9 cellular contexts compared by ENCODE assay signal in genomic region chr19:41934849-41935374, GRCh38. TPM values are rescaled to one million over a fixed set of nuclear protein-coding genes. Genes with fewer than 3 reads are reported as not detected.
DNase-seq lines count a peak whose midpoint lies in the region; ATAC-seq, FAIRE-seq and TF ChIP-seq lines count a peak whose summit lies in the region.
"Had no signal": no experiment of that assay in that cellular context is flagged by ENCODE, and none has a peak within 500 bp of the region (broad histone marks: within the 10 kb centered on the region; RNA-seq: fewer than 3 reads in every experiment).

No MANE protein-coding gene starts in this region.

- H3K27me3 ChIP-seq in AG04450 (ENCODE audit: control insufficient read depth, insufficient read depth, low read length): peaks cover 71% of the 10 kb centered on the region

- POLR2A ChIA-PET in AG04450 (lab: Yijun Ruan, JAX): interaction anchor here (1.2 kb wide), 1 partner anchor 62 kb away, joined by 3 read pairs; no protein-coding TSS in a partner anchor

- no peak overlapping the region for H3K27ac ChIP-seq in AG04450 (ENCODE audit: low read depth, low read length)

- WGBS in lower leg skin, 2 donors: 24 to 28% methylated on average over 7 of the region's 7 CpGs

- DNase-seq in AG04450 (ENCODE audit: low read depth, low spot score) (peak; percentile 13), GM18507 (ENCODE audit: extremely low spot score, insufficient read length, low read depth) (no peak), NCI-H2227 treated with DMSO at 0.1 percent for 48 hours (lab: John Stamatoyannopoulos, UW) (peak; percentile 78), cerebellum (ENCODE audit: low spot score) (peak; percentile 53), lower leg skin (ENCODE audit: low spot score in 2 of 2) (peak; percentile 38 to 90)
- DNase-seq in activated CD4-positive, alpha-beta T cell treated with anti-CD3 and anti-CD28 coated beads for 4 hours: peak; percentile 76 to 85
- DNase-seq in stimulated activated CD8-positive, alpha-beta memory T cell treated with anti-CD3 and anti-CD28 coated beads, Interleukin-15, amount 100 ng/mL, for 24 hours (ENCODE audit: low read depth): peak; percentile 45

- peak; percentile 85 for FAIRE-seq in GM18507 (lab: Jason Lieb, UNC)

- intact Hi-C loops in lower leg skin (cut with DNase I; ENCODE audit: low total_unique reads): no loop called here

- peak; percentile 95 for TF ChIP-seq CTCF in AG04450 (IDR thresholded peaks at IDR 0.05; ENCODE audit: low read depth, low read length)
- peak in 1 of 3 donors; percentile 41 for TF ChIP-seq CTCF in lower leg skin (IDR thresholded peaks at IDR 0.05)

- ATAC-seq in GM21529 (IDR thresholded peaks at IDR 0.05; ENCODE audit: unreplicated experiment): no peak

- CTCF ChIA-PET in AG04450 (lab: Charles Lee): interaction anchor here (0.5 to 1.2 kb wide), 2 partner anchors 24 to 65 kb away, joined by 3 read pairs; partner anchors contain the start of gene RABAC1

- H3K4me3 ChIP-seq in AG04450 (ENCODE audit: low read depth, low read length) (no peak overlapping the region), lower leg skin (ENCODE audit: low read depth, poor library complexity, severe bottlenecking) (no peak overlapping the region)

- no peak for TF ChIP-seq POLR2A in lower leg skin (IDR thresholded peaks at IDR 0.05)

- H3K9me3 ChIP-seq in AG04450 (ENCODE audit: control insufficient read depth, insufficient read depth, low read length): peaks cover 4% of the 10 kb centered on the region; the same call in 1 of the 2 replicates

RNA-seq across cellular contexts. Expression of gene ERFL, which starts 6.7 kb away (rescaled TPM):
- not detected in 2 replicates for polyA plus RNA-seq in AG04450 (2011; rRNA removed)
- polyA minus RNA-seq in AG04450 (2011; rRNA and poly(A)+ RNA removed): not detected in 2 replicates
- total RNA-seq in cerebellum (not detected), lower leg skin (under 1 TPM in 1 of 4 donors, not detected in 3; 0.16 TPM)

RNA-seq across cellular contexts. Expression of gene RABAC1, which starts 24.2 kb away (rescaled TPM):
- 149 and 215 TPM in 2 replicates for polyA plus RNA-seq in AG04450 (2011; rRNA removed)
- polyA minus RNA-seq in AG04450 (2011; rRNA and poly(A)+ RNA removed): 67.5 and 76.7 TPM in 2 replicates
- total RNA-seq in cerebellum (62.8 TPM), lower leg skin (100 to 1,000 TPM; 125 to 152 (median 128) TPM)

RNA-seq across cellular contexts. Expression of gene ARHGEF1, which starts 51.9 kb away (rescaled TPM):
- polyA plus RNA-seq in AG04450 (2011; rRNA removed): 19.5 and 24.1 TPM in 2 replicates
- polyA minus RNA-seq in AG04450 (2011; rRNA and poly(A)+ RNA removed): 14.5 and 20.2 TPM in 2 replicates
- 11.2 TPM for total RNA-seq in cerebellum
- total RNA-seq in lower leg skin: 10 to 100 TPM; 56.9 to 94.3 (median 68.7) TPM

RNA-seq across cellular contexts. Expression of gene CD79A, which starts 57.8 kb away (rescaled TPM):
- polyA plus RNA-seq in AG04450 (2011; rRNA removed): 0.20 and 0.36 TPM in 2 replicates
- 0.55 TPM in 1 of 2 replicates, not detected in the other for polyA minus RNA-seq in AG04450 (2011; rRNA and poly(A)+ RNA removed)
- total RNA-seq in cerebellum (not detected), lower leg skin (under 1 TPM in 1 of 4 donors, not detected in 3; 0.81 TPM)

RNA-seq across cellular contexts. Expression of gene ATP1A3, which starts 59.1 kb away (rescaled TPM):
- polyA plus RNA-seq in AG04450 (2011; rRNA removed): 0.05 TPM in 1 of 2 replicates, not detected in the other
- polyA minus RNA-seq in AG04450 (2011; rRNA and poly(A)+ RNA removed): 0.09 and 0.22 TPM in 2 replicates
- total RNA-seq in cerebellum (122 TPM), lower leg skin (not detected)
- total RNA-seq: subcutaneous adipose tissue had no signal
